Comparison of ENCODE assay signal across 20 cellular contexts in the genomic region with DNA sequence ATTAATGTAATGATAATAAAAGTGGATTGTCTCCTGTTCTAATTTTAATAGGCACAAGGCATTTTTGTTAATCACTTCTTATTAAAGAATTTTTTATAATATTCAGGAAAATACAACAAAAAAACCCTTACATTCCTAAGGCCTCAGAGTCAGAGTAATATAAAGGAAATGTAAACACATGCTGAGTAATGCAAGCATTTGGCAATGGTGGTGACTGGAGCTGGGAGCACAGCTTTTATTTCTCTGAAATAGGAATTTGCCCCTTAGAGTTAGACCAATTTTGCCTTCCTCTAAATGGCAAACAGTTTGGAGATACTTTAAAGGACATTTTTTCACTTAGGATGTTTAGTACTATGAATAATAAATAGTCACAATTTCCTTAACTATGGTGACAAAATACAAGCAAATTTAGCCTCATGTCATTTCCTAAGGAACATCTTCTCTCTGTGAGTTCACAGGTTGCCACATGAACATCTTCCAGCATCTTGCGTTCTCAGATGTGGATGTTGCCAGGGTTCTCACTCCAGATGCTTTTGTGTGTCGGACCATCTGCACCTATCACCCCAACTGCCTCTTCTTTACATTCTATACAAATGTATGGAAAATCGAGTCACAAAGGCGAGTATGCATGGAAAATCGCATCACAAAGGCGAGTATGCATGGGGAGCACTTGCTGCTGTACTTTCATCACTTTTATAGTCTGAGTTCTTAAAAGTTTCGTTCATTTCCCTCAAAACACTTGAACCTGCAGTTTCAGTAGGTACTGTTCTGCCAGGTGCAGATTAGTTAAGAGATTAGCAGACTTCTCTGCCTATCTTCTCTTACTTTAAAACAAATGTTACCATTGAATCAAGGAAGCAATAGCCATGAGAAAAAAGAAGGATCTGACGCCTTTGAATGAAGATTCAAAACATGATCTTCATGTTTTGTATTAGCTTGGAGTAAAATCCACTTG. TPM values are rescaled to one million over a fixed set of nuclear protein-coding genes. Genes with fewer than 3 reads are reported as not detected.
DNase-seq lines count a peak whose midpoint lies in the region; ATAC-seq, FAIRE-seq and TF ChIP-seq lines count a peak whose summit lies in the region.
"Had no signal": no experiment of that assay in that cellular context is flagged by ENCODE, and none has a peak within 500 bp of the region (broad histone marks: within the 10 kb centered on the region; RNA-seq: fewer than 3 reads in every experiment).

No MANE protein-coding gene starts in this region.

- H3K27me3 ChIP-seq in astrocyte (ENCODE audit: insufficient read depth, low read length), result no peaks in the 10 kb centered on the region
- H3K27me3 ChIP-seq: BLaER1 treated with 17β-estradiol and CSF1 and Interleukin-3, amounts not matched to agents 10 nM and 100 nM; cardiac muscle cell had no signal

- H4K20me1 ChIP-seq in astrocyte (ENCODE audit: insufficient read depth, low read length), result no peaks in the 10 kb centered on the region
- H4K20me1 ChIP-seq: BLaER1 treated with 17β-estradiol and CSF1 and Interleukin-3, amounts not matched to agents 10 nM and 100 nM had no signal

- no peaks in the 10 kb centered on the region for H3K79me2 ChIP-seq in astrocyte (ENCODE audit: insufficient read depth, low read length)

- ATAC-seq in HG03354 (IDR thresholded peaks at IDR 0.05; ENCODE audit: poor library complexity, severe bottlenecking, unreplicated experiment), result no peak
- ATAC-seq: stimulated activated memory B cell treated with anti-CD40 and anti-IgM and Interleukin-4, amounts not matched to agents 10 μg/mL and 1 μg/mL and 100 μg/mL, for 72 hours had no signal

- TF ChIP-seq CTCF in astrocyte (IDR thresholded peaks at IDR 0.05; ENCODE audit: insufficient read depth, low read depth, low read length) (no peak), foreskin fibroblast (IDR thresholded peaks at IDR 0.05; ENCODE audit: low read depth, low read length) (no peak)

- no peaks in the 10 kb centered on the region for H3K9me3 ChIP-seq in astrocyte (ENCODE audit: insufficient read depth, low read depth, low read length)

- H3K4me1 ChIP-seq in astrocyte (ENCODE audit: insufficient read depth, low read length), result no peaks in the 10 kb centered on the region
- H3K4me1 ChIP-seq: BLaER1 treated with 17β-estradiol and CSF1 and Interleukin-3, amounts not matched to agents 10 nM and 100 nM had no signal

- H3K27me3 Mint-ChIP-seq in astrocyte (ENCODE audit: low read depth, unreplicated experiment), result no peaks in the 10 kb centered on the region
- H3K27me3 Mint-ChIP-seq: activated naive CD4-positive, alpha-beta T cell treated with anti-CD3 and anti-CD28 coated beads, Interleukin-2, amount 50 U/mL, for 24 hours; stimulated activated memory B cell treated with anti-CD40 and anti-IgM and Interleukin-4, amounts not matched to agents 10 μg/mL and 1 μg/mL and 100 μg/mL, for 72 hours had no signal

- no peaks in the 10 kb centered on the region for H3K36me3 Mint-ChIP-seq in astrocyte (ENCODE audit: low read depth, unreplicated experiment)

- peaks cover 12% of the 10 kb centered on the region for H3K9me3 Mint-ChIP-seq in astrocyte (ENCODE audit: unreplicated experiment)

- H3K9ac ChIP-seq in astrocyte (ENCODE audit: low read length), result no peak overlapping the region
- H3K9ac ChIP-seq: BLaER1 treated with 17β-estradiol and CSF1 and Interleukin-3, amounts not matched to agents 10 nM and 100 nM had no signal

- H3K4me3 Mint-ChIP-seq in astrocyte (ENCODE audit: unreplicated experiment), result no peak overlapping the region
- H3K4me3 Mint-ChIP-seq: activated naive CD4-positive, alpha-beta T cell treated with anti-CD3 and anti-CD28 coated beads, Interleukin-2, amount 50 U/mL, for 24 hours; memory B cell; nephron progenitor cell; stimulated activated memory B cell treated with anti-CD40 and anti-IgM and Interleukin-4, amounts not matched to agents 10 μg/mL and 1 μg/mL and 100 μg/mL, for 72 hours had no signal

- DNase-seq in HS-5 (ENCODE audit: low read depth), result peak; percentile 38
- peak; percentile 12 for DNase-seq in astrocyte (ENCODE audit: low read depth)
- peak; percentile 1 to 4 for DNase-seq in foreskin fibroblast
- peak; percentile 9 for DNase-seq in non-pigmented ciliary epithelial cell (ENCODE audit: low read depth)
- DNase-seq in COLO668 (lab: John Stamatoyannopoulos, UW; ENCODE audit: unreplicated experiment), result no peak
- no peak for DNase-seq in activated CD8-positive, alpha-beta memory T cell treated with anti-CD3 and anti-CD28 coated beads, Interleukin-2, amount 50 U/mL, for 4 hours
- DNase-seq: activated CD4-positive, alpha-beta T cell treated with anti-CD3 and anti-CD28 coated beads, Interleukin-2, amount 50 U/mL, for 4 hours; activated T-cell treated with anti-CD3 and anti-CD28 coated beads, Interleukin-2, amount 50 U/mL, for 1 hour; NCI-H1436; nephron progenitor cell had no signal

- no peaks in the 10 kb centered on the region for H3K4me1 Mint-ChIP-seq in astrocyte (ENCODE audit: low read depth, unreplicated experiment)
- H3K4me1 Mint-ChIP-seq: activated naive CD4-positive, alpha-beta T cell treated with anti-CD3 and anti-CD28 coated beads, Interleukin-2, amount 50 U/mL, for 24 hours; memory B cell; nephron progenitor cell; stimulated activated memory B cell treated with anti-CD40 and anti-IgM and Interleukin-4, amounts not matched to agents 10 μg/mL and 1 μg/mL and 100 μg/mL, for 72 hours had no signal

- no peak overlapping the region for H3K27ac ChIP-seq in astrocyte (ENCODE audit: low read depth, low read length)
- H3K27ac ChIP-seq: BLaER1 treated with 17β-estradiol and CSF1 and Interleukin-3, amounts not matched to agents 10 nM and 100 nM; cardiac muscle cell had no signal

- no peak overlapping the region for H2AFZ ChIP-seq in astrocyte (ENCODE audit: low read depth, low read length)

- no peak overlapping the region for H3K4me2 ChIP-seq in astrocyte (ENCODE audit: low read length)
- H3K4me2 ChIP-seq: BLaER1 treated with 17β-estradiol and CSF1 and Interleukin-3, amounts not matched to agents 10 nM and 100 nM had no signal

- no peak for FAIRE-seq in astrocyte (lab: Jason Lieb, UNC)
- FAIRE-seq: GM12892, islet of Langerhans, TTC549 had no signal

- H3K4me3 ChIP-seq in astrocyte (ENCODE audit: insufficient read depth, low read depth, low read length) (no peak overlapping the region), foreskin fibroblast (ENCODE audit: low read depth in 1 of 2, low read length in 2 of 2) (no peak overlapping the region)
- H3K4me3 ChIP-seq: BLaER1 treated with 17β-estradiol and CSF1 and Interleukin-3, amounts not matched to agents 10 nM and 100 nM; cardiac muscle cell had no signal

- H3K27ac Mint-ChIP-seq in astrocyte (ENCODE audit: unreplicated experiment), result no peak overlapping the region
- H3K27ac Mint-ChIP-seq: activated naive CD4-positive, alpha-beta T cell treated with anti-CD3 and anti-CD28 coated beads, Interleukin-2, amount 50 U/mL, for 24 hours; memory B cell; nephron progenitor cell; stimulated activated memory B cell treated with anti-CD40 and anti-IgM and Interleukin-4, amounts not matched to agents 10 μg/mL and 1 μg/mL and 100 μg/mL, for 72 hours had no signal

- no peaks in the 10 kb centered on the region for H3K36me3 ChIP-seq in astrocyte (ENCODE audit: insufficient read depth, low read length)
- H3K36me3 ChIP-seq: BLaER1 treated with 17β-estradiol and CSF1 and Interleukin-3, amounts not matched to agents 10 nM and 100 nM; cardiac muscle cell had no signal

RNA-seq across cellular contexts. Expression of a gene that starts 15.9 kb away (rescaled TPM):
- total RNA-seq in astrocyte, result not detected in 2 replicates
- total RNA-seq: cardiac muscle cell, pulmonary artery endothelial cell had no signal

RNA-seq across cellular contexts. Expression of a gene that starts 22.8 kb away (rescaled TPM):
- 0.31 TPM in 1 of 2 replicates, not detected in the other for total RNA-seq in astrocyte
- total RNA-seq: pulmonary artery endothelial cell had no signal

RNA-seq across cellular contexts. Expression of a gene that starts 58.7 kb away (rescaled TPM):
- total RNA-seq in astrocyte, result 9.1 and 10.3 TPM in 2 replicates

Comparison
In these comparisons a context has a peak if more than half of its experiments do, and no peak if none do; other contexts are left out.
1. DNase-seq: peak in HS-5 (single experiment), astrocyte (single experiment), foreskin fibroblast (2 of 2) and non-pigmented ciliary epithelial cell (single experiment); none in COLO668 (single experiment) and activated CD8-positive, alpha-beta memory T cell treated with anti-CD3 and anti-CD28 coated beads, Interleukin-2, amount 50 U/mL, for 4 hours (single experiment).